ENCODE assay signal across 11 cellular contexts in the genomic region with DNA sequence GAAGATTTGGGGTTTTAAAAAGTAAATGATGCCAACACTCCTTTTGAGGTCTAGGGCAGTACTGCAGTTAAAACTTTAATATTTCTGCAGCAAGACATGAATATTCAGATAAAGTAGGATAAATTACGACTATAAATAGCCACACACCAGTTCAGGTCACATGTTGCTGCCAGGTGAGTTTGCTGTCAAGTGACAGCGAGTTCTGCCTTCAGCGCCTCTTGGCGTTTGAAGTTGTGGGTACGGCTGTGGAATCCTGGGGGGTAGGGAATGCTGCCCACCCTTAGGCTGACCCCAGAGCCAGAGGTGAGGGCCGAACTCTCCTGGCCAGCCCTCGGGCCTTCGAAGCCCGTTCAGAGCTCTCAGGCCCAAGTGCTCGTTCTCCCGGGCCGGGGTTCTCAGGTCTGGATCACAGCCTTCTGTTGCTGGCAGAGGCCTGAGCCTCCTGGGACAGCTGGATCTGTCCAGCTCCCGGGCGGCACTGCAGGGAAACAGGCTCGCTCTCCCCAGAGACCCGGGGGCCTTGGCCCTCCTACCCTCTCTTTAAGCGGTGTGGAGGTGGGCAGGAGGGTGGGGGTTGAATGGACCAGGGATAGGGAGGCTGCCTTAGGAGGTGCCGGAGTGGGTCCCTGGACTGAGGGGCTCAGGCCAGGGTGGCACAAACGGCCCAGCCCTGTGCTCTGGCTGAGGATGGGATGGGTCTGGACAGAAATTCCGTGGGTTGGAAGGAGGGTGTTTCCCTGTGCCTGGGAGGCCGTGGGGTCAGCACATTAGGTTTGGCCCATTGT. TPM values are rescaled to one million over a fixed set of nuclear protein-coding genes. Genes with fewer than 3 reads are reported as not detected.
DNase-seq lines count a peak whose midpoint lies in the region; ATAC-seq and TF ChIP-seq lines count a peak whose summit lies in the region.
"Had no signal": no experiment of that assay in that cellular context is flagged by ENCODE, and none has a peak within 500 bp of the region (broad histone marks: within the 10 kb centered on the region; RNA-seq: fewer than 3 reads in every experiment).

No MANE protein-coding gene starts in this region.

- H3K27ac ChIP-seq in ACC112 (ENCODE audit: low read depth, low read length), result peak overlapping the region; percentile 78
- H3K27ac ChIP-seq in RWPE2 (ENCODE audit: poor library complexity, severe bottlenecking), result peak overlapping the region; percentile 91
- H3K27ac ChIP-seq in neutrophil, result peak overlapping the region; percentile 98

- peaks cover 87% of the 10 kb centered on the region for H3K79me2 ChIP-seq in ACC112 (ENCODE audit: control insufficient read depth, insufficient read depth, low read length, unreplicated experiment)

- DNase-seq in RWPE2 (ENCODE audit: low spot score) (no peak), fibroblast of the aortic adventitia (ENCODE audit: low read depth) (no peak), HT-29 (ENCODE audit: low spot score) (no peak)
- DNase-seq in stimulated activated CD4-positive, alpha-beta T cell treated with anti-CD3 and anti-CD28 coated beads, Interleukin-2, amount 100 ng/mL, for 24 hours, result no peak
- DNase-seq: activated CD4-positive, alpha-beta T cell treated with anti-CD3 and anti-CD28 coated beads, Interleukin-2, amount 50 U/mL, for 48 hours; NCI-H2227 treated with DMSO at 0.1 percent for 48 hours; stimulated activated CD4-positive, alpha-beta T cell treated with anti-CD3 and anti-CD28 coated beads, Interleukin-4, amount 100 ng/mL, for 24 hours had no signal

- no peak for TF ChIP-seq CTCF in RWPE2 (IDR thresholded peaks at IDR 0.05; ENCODE audit: poor library complexity, severe bottlenecking)
- peak; percentile 7 for TF ChIP-seq CTCF in fibroblast of the aortic adventitia (IDR thresholded peaks at IDR 0.05; ENCODE audit: insufficient read depth, low read length)
- no peak for TF ChIP-seq CTCF in neutrophil (IDR thresholded peaks at IDR 0.05)

- H3K9me3 ChIP-seq in RWPE2 (ENCODE audit: severe bottlenecking) (no peaks in the 10 kb centered on the region), neutrophil (no peaks in the 10 kb centered on the region)

- no peak overlapping the region for H2AFZ ChIP-seq in ACC112 (ENCODE audit: low read length, unreplicated experiment)

- H3K4me1 ChIP-seq in ACC112 (ENCODE audit: control insufficient read depth, insufficient read depth, low read length, unreplicated experiment), result peaks cover 51% of the 10 kb centered on the region
- H3K4me1 ChIP-seq in RWPE2 (ENCODE audit: insufficient read depth, poor library complexity, severe bottlenecking), result peaks cover 41% of the 10 kb centered on the region
- H3K4me1 ChIP-seq in neutrophil (ENCODE audit: control insufficient read depth in 1 of 2, insufficient read depth in 1 of 2, low read depth in 1 of 2, low read length in 1 of 2), result peaks cover 54 to 75% of the 10 kb centered on the region in 2 experiments

- peak; percentile 1; the same call in 2 of the 3 replicates for ATAC-seq in RWPE2 (ENCODE audit: low read depth)
- ATAC-seq in HG02885 (IDR thresholded peaks at IDR 0.05; ENCODE audit: poor library complexity, unreplicated experiment), result no peak
- no peak for ATAC-seq in GM21390 (IDR thresholded peaks at IDR 0.05; ENCODE audit: unreplicated experiment)

- H3K27me3 ChIP-seq in ACC112 (ENCODE audit: insufficient read depth, low read length) (no peaks in the 10 kb centered on the region), RWPE2 (ENCODE audit: insufficient read depth, poor library complexity, severe bottlenecking) (no peaks in the 10 kb centered on the region), neutrophil (no peaks in the 10 kb centered on the region)

- peaks cover 4% of the 10 kb centered on the region; the same call in 1 of the 2 replicates for H3K36me3 ChIP-seq in ACC112 (ENCODE audit: insufficient read depth, low read length)
- peaks cover 50% of the 10 kb centered on the region for H3K36me3 ChIP-seq in RWPE2 (ENCODE audit: low read depth)
- H3K36me3 ChIP-seq in neutrophil, result peaks cover 49% of the 10 kb centered on the region

- H3K4me3 ChIP-seq in ACC112 (ENCODE audit: low read depth, low read length) (peak overlapping the region; percentile 87), RWPE2 (ENCODE audit: severe bottlenecking) (no peak overlapping the region), fibroblast of the aortic adventitia (ENCODE audit: low read depth, low read length) (peak overlapping the region; percentile 95), neutrophil (ENCODE audit: low read depth in 1 of 2, low read length in 1 of 2) (peak overlapping the region; percentile 76 to 95)

RNA-seq across cellular contexts. Expression of a gene that starts 5.4 kb away (rescaled TPM):
- total RNA-seq in fibroblast of the aortic adventitia (ENCODE audit: low replicate concordance), result 22.5 and 105 TPM in 2 replicates
- total RNA-seq in HT-29 (2014; rRNA removed; shearing (Covaris generic)), result 206 and 239 TPM in 2 replicates

RNA-seq across cellular contexts. Expression of a gene that starts 34.9 kb away (rescaled TPM):
- total RNA-seq in fibroblast of the aortic adventitia (ENCODE audit: low replicate concordance), result 11.7 and 13.0 TPM in 2 replicates
- 36.2 and 47.6 TPM in 2 replicates for total RNA-seq in HT-29 (2014; rRNA removed; shearing (Covaris generic))
